ENCODE assay signal across 15 cellular contexts in genomic region chr5:124841829-124842712, GRCh38.
DNase-seq lines count a peak whose midpoint lies in the region; ATAC-seq, FAIRE-seq and TF ChIP-seq lines count a peak whose summit lies in the region.
"Had no signal": no experiment of that assay in that cellular context is flagged by ENCODE, and none has a peak within 500 bp of the region (broad histone marks: within the 10 kb centered on the region; RNA-seq: fewer than 3 reads in every experiment).

No MANE protein-coding gene starts in this region.

- H3K27me3 ChIP-seq in astrocyte (ENCODE audit: insufficient read depth, low read length) (no peaks in the 10 kb centered on the region), testis (no peaks in the 10 kb centered on the region)
- H3K27me3 ChIP-seq: body of pancreas had no signal

- ATAC-seq in natural killer cell treated with Interleukin-12 subunit alpha and Interleukin-12 subunit beta and Interleukin-15 and Interleukin-18, amount 100 ng/mL, for 72 hours: no peak
- no peak for ATAC-seq in natural killer cell
- peak; percentile 83 to 88 for ATAC-seq in left cardiac atrium
- ATAC-seq in GM19455 (IDR thresholded peaks at IDR 0.05; ENCODE audit: unreplicated experiment): no peak
- ATAC-seq: body of pancreas had no signal

- no peaks in the 10 kb centered on the region for H3K36me3 ChIP-seq in astrocyte (ENCODE audit: insufficient read depth, low read length)
- H3K36me3 ChIP-seq in testis (ENCODE audit: low read depth, missing control alignments): no peaks in the 10 kb centered on the region

- no peaks in the 10 kb centered on the region for H4K20me1 ChIP-seq in astrocyte (ENCODE audit: insufficient read depth, low read length)

- no peak for FAIRE-seq in astrocyte (lab: Jason Lieb, UNC)
- FAIRE-seq: D721Med had no signal

- 89 to 94% methylated on average over 12 of the region's 12 CpGs for WGBS in testis, 2 donors

- no peak for TF ChIP-seq POLR2A in testis (IDR thresholded peaks at IDR 0.05)

- peaks cover 5% of the 10 kb centered on the region for H3K9me3 Mint-ChIP-seq in natural killer cell treated with Interleukin-12 subunit alpha and Interleukin-12 subunit beta and Interleukin-15 and Interleukin-18, amount 100 ng/mL, for 72 hours
- H3K9me3 Mint-ChIP-seq in natural killer cell (no peaks in the 10 kb centered on the region), astrocyte (ENCODE audit: unreplicated experiment) (no peaks in the 10 kb centered on the region)

- H3K27me3 Mint-ChIP-seq in natural killer cell treated with Interleukin-12 subunit alpha and Interleukin-12 subunit beta and Interleukin-15 and Interleukin-18, amount 100 ng/mL, for 72 hours: peaks cover 0 to 6% of the 10 kb centered on the region in 2 donors
- H3K27me3 Mint-ChIP-seq in natural killer cell (ENCODE audit: low read depth in 2 of 2): peaks cover 7 to 9% of the 10 kb centered on the region in 2 donors
- peaks cover 2% of the 10 kb centered on the region for H3K27me3 Mint-ChIP-seq in astrocyte (ENCODE audit: low read depth, unreplicated experiment)
- H3K27me3 Mint-ChIP-seq: activated T-cell treated with anti-CD3 and anti-CD28 coated beads, Interleukin-2, amount 50 U/mL, for 24 hours had no signal

- no peak for TF ChIP-seq CTCF in natural killer cell (IDR thresholded peaks at IDR 0.05)
- TF ChIP-seq CTCF in astrocyte (IDR thresholded peaks at IDR 0.05; ENCODE audit: insufficient read depth, low read depth, low read length): no peak
- no peak for TF ChIP-seq CTCF in testis (IDR thresholded peaks at IDR 0.05)

- H3K27ac ChIP-seq in astrocyte (ENCODE audit: low read depth, low read length) (no peak overlapping the region), testis (no peak overlapping the region)
- H3K27ac ChIP-seq: body of pancreas had no signal

- DNase-seq in natural killer cell treated with Interleukin-12 subunit alpha and Interleukin-12 subunit beta and Interleukin-15 and Interleukin-18, amount 100 ng/mL, for 72 hours (ENCODE audit: low spot score): no peak
- DNase-seq in natural killer cell (no peak), astrocyte (ENCODE audit: low read depth) (peak; percentile 20), left cardiac atrium (peak; percentile 68), activated gamma-delta T cell (lab: John Stamatoyannopoulos, UW) (no peak), testis (no peak)
- DNase-seq in activated CD4-positive, alpha-beta T cell treated with anti-CD3 and anti-CD28 coated beads for 1 hour: no peak
- DNase-seq: activated T-cell treated with anti-CD3 and anti-CD28 coated beads, Interleukin-2, amount 50 U/mL, for 24 hours; body of pancreas; effector memory CD4-positive, alpha-beta T cell; mesendoderm; NCI-H510A; stimulated activated CD4-positive, alpha-beta T cell treated with anti-CD3 and anti-CD28 coated beads, Interleukin-1b, Interleukin-23, amount 100 ng/mL, for 48 hours had no signal

- peaks cover 19 to 20% of the 10 kb centered on the region in 2 donors for H3K4me1 Mint-ChIP-seq in natural killer cell treated with Interleukin-12 subunit alpha and Interleukin-12 subunit beta and Interleukin-15 and Interleukin-18, amount 100 ng/mL, for 72 hours (ENCODE audit: low read depth in 2 of 2)
- H3K4me1 Mint-ChIP-seq in natural killer cell (peaks cover 13 to 15% of the 10 kb centered on the region in 2 donors), astrocyte (ENCODE audit: low read depth, unreplicated experiment) (no peaks in the 10 kb centered on the region)

- no peaks in the 10 kb centered on the region for H3K9me3 ChIP-seq in astrocyte (ENCODE audit: insufficient read depth, low read depth, low read length)
- no peaks in the 10 kb centered on the region for H3K9me3 ChIP-seq in testis
- H3K9me3 ChIP-seq: body of pancreas had no signal

- H3K4me1 ChIP-seq in astrocyte (ENCODE audit: insufficient read depth, low read length): no peaks in the 10 kb centered on the region
- no peaks in the 10 kb centered on the region for H3K4me1 ChIP-seq in testis
- H3K4me1 ChIP-seq: body of pancreas had no signal

- no peaks in the 10 kb centered on the region for H3K79me2 ChIP-seq in astrocyte (ENCODE audit: insufficient read depth, low read length)

- H3K36me3 Mint-ChIP-seq in natural killer cell treated with Interleukin-12 subunit alpha and Interleukin-12 subunit beta and Interleukin-15 and Interleukin-18, amount 100 ng/mL, for 72 hours: peaks cover 4% of the 10 kb centered on the region
- H3K36me3 Mint-ChIP-seq in natural killer cell (no peaks in the 10 kb centered on the region), astrocyte (ENCODE audit: low read depth, unreplicated experiment) (no peaks in the 10 kb centered on the region)

- H3K27ac Mint-ChIP-seq in natural killer cell treated with Interleukin-12 subunit alpha and Interleukin-12 subunit beta and Interleukin-15 and Interleukin-18, amount 100 ng/mL, for 72 hours: peak overlapping the region; percentile 24 to 85
- no peak overlapping the region for H3K27ac Mint-ChIP-seq in natural killer cell
- no peak overlapping the region for H3K27ac Mint-ChIP-seq in astrocyte (ENCODE audit: unreplicated experiment)
- H3K27ac Mint-ChIP-seq: activated T-cell treated with anti-CD3 and anti-CD28 coated beads, Interleukin-2, amount 50 U/mL, for 24 hours had no signal

- no peak overlapping the region for H3K4me2 ChIP-seq in astrocyte (ENCODE audit: low read length)

- intact Hi-C loops in natural killer cell (cut with micrococcal nuclease): no loop called here
- intact Hi-C loops in left cardiac atrium (cut with DNase I): no loop called here
- intact Hi-C loops in testis (cut with DNase I; ENCODE audit: low total_unique reads): no loop called here

- H3K4me3 Mint-ChIP-seq in natural killer cell treated with Interleukin-12 subunit alpha and Interleukin-12 subunit beta and Interleukin-15 and Interleukin-18, amount 100 ng/mL, for 72 hours: no peak overlapping the region
- H3K4me3 Mint-ChIP-seq in natural killer cell (no peak overlapping the region), astrocyte (ENCODE audit: unreplicated experiment) (no peak overlapping the region)
- H3K4me3 Mint-ChIP-seq: activated T-cell treated with anti-CD3 and anti-CD28 coated beads, Interleukin-2, amount 50 U/mL, for 24 hours had no signal

- H2AFZ ChIP-seq in astrocyte (ENCODE audit: low read depth, low read length): no peak overlapping the region

- no peak overlapping the region for H3K4me3 ChIP-seq in astrocyte (ENCODE audit: insufficient read depth, low read depth, low read length)
- no peak overlapping the region for H3K4me3 ChIP-seq in testis
- H3K4me3 ChIP-seq: body of pancreas had no signal

- no peak overlapping the region for H3K9ac ChIP-seq in astrocyte (ENCODE audit: low read length)

Comparison
In these comparisons a context has a peak if more than half of its experiments do, and no peak if none do; other contexts are left out.
1. H3K27ac Mint-ChIP-seq: peak in natural killer cell treated with Interleukin-12 subunit alpha and Interleukin-12 subunit beta and Interleukin-15 and Interleukin-18, amount 100 ng/mL, for 72 hours (2 of 2); none in natural killer cell (0 of 2) and astrocyte (single experiment).
2. ATAC-seq: peak in left cardiac atrium (2 of 2); none in natural killer cell treated with Interleukin-12 subunit alpha and Interleukin-12 subunit beta and Interleukin-15 and Interleukin-18, amount 100 ng/mL, for 72 hours (0 of 2), natural killer cell (0 of 3) and GM19455 (single experiment).
3. DNase-seq: peak in astrocyte (single experiment) and left cardiac atrium (single experiment); none in natural killer cell treated with Interleukin-12 subunit alpha and Interleukin-12 subunit beta and Interleukin-15 and Interleukin-18, amount 100 ng/mL, for 72 hours (single experiment), natural killer cell (single experiment), activated gamma-delta T cell (single experiment), activated CD4-positive, alpha-beta T cell treated with anti-CD3 and anti-CD28 coated beads for 1 hour (single experiment) and testis (single experiment).